8 cellular contexts compared by ENCODE assay signal in genomic region chr14:23035303-23036164, GRCh38. TPM values are rescaled to one million over a fixed set of nuclear protein-coding genes. Genes with fewer than 3 reads are reported as not detected.
A peak's percentile ranks its signal among the peaks of the same experiment; 100 is the strongest.
DNase-seq lines count a peak whose midpoint lies in the region; ATAC-seq and TF ChIP-seq lines count a peak whose summit lies in the region.

No MANE protein-coding gene starts in this region.

- peak overlapping the region; percentile 100 for H3K27ac Mint-ChIP-seq in activated naive CD4-positive, alpha-beta T cell treated with anti-CD3 and anti-CD28 coated beads, Interleukin-2, amount 50 U/mL, for 24 hours
- peak overlapping the region; percentile 97 for H3K27ac Mint-ChIP-seq in type B pancreatic cell

- peaks cover 15% of the 10 kb centered on the region for H3K36me3 Mint-ChIP-seq in activated naive CD4-positive, alpha-beta T cell treated with anti-CD3 and anti-CD28 coated beads, Interleukin-2, amount 50 U/mL, for 24 hours
- H3K36me3 Mint-ChIP-seq in type B pancreatic cell = peaks cover 16% of the 10 kb centered on the region

- DNase-seq in activated naive CD4-positive, alpha-beta T cell treated with Interleukin-2 at 50 U/mL for 16 hours = no peak
- DNase-seq in brain microvascular endothelial cell (no peak), mesenchymal stem cell (no peak), type B pancreatic cell (ENCODE audit: extremely low spot score, unreplicated experiment) (no peak), amygdala (lab: John Stamatoyannopoulos, UW) (no peak), NCI-H2107 (lab: John Stamatoyannopoulos, UW) (no peak)

- no peak for ATAC-seq in HG03097 (IDR thresholded peaks at IDR 0.05; ENCODE audit: low FRiP score, unreplicated experiment)

- H3K4me3 ChIP-seq in brain microvascular endothelial cell (ENCODE audit: low read depth, low read length) = peak overlapping the region; percentile 93
- peak overlapping the region in 1 of 2 experiments; percentile 95 for H3K4me3 ChIP-seq in mesenchymal stem cell (ENCODE audit: insufficient read depth in 1 of 2, low read depth in 1 of 2, low read length in 2 of 2)

- H2BK15ac ChIP-seq in mesenchymal stem cell (ENCODE audit: low read depth, poor library complexity, severe bottlenecking) = no peak overlapping the region

- peaks cover 3% of the 10 kb centered on the region for H3K79me1 ChIP-seq in mesenchymal stem cell (replicated peaks; ENCODE audit: low read length, poor library complexity, severe bottlenecking)

- H3K4ac ChIP-seq in mesenchymal stem cell (ENCODE audit: low read depth in 1 of 2, low read length in 2 of 2) = no peak overlapping the region

- H3K4me1 ChIP-seq in mesenchymal stem cell (ENCODE audit: control insufficient read depth, insufficient read depth, low read depth, low read length) = peaks cover 7% of the 10 kb centered on the region

- peaks cover 5% of the 10 kb centered on the region for H3K9me3 Mint-ChIP-seq in activated naive CD4-positive, alpha-beta T cell treated with anti-CD3 and anti-CD28 coated beads, Interleukin-2, amount 50 U/mL, for 24 hours
- H3K9me3 Mint-ChIP-seq in type B pancreatic cell = no peaks in the 10 kb centered on the region

- WGBS in mesenchymal stem cell = 72% methylated on average over 12 of the region's 15 CpGs

- no peak overlapping the region for H2AK5ac ChIP-seq in mesenchymal stem cell (ENCODE audit: low read length, severe bottlenecking)

- no peak overlapping the region for H4K91ac ChIP-seq in mesenchymal stem cell (ENCODE audit: low read length)

- H3K9me3 ChIP-seq in mesenchymal stem cell (ENCODE audit: control insufficient read depth, low read length) = no peaks in the 10 kb centered on the region

- in situ Hi-C loops in brain microvascular endothelial cell (cut with HindIII; ENCODE audit: low pct_ligation_motif_present, low sequenced_read_pairs) = no loop called here

- peak overlapping the region; percentile 95 for H4K8ac ChIP-seq in mesenchymal stem cell (ENCODE audit: low read length)

- H3K18ac ChIP-seq in mesenchymal stem cell (ENCODE audit: low read depth in 1 of 2, low read length in 2 of 2) = peak overlapping the region; percentile 74 to 98

- H3K23ac ChIP-seq in mesenchymal stem cell (ENCODE audit: low read length in 2 of 2) = no peak overlapping the region

- peak overlapping the region; percentile 99 for H3K27ac ChIP-seq in brain microvascular endothelial cell
- H3K27ac ChIP-seq in mesenchymal stem cell (ENCODE audit: low read length, poor library complexity, severe bottlenecking) = peak overlapping the region; percentile 98

- H2BK12ac ChIP-seq in mesenchymal stem cell (ENCODE audit: low read length in 2 of 2) = no peak overlapping the region

- H3K27me3 ChIP-seq in brain microvascular endothelial cell (replicated peaks) (no peaks in the 10 kb centered on the region), mesenchymal stem cell (ENCODE audit: control insufficient read depth in 1 of 2, insufficient read depth in 1 of 2, low read length in 2 of 2) (no peaks in the 10 kb centered on the region)

- peaks cover 28% of the 10 kb centered on the region for H3K4me1 Mint-ChIP-seq in activated naive CD4-positive, alpha-beta T cell treated with anti-CD3 and anti-CD28 coated beads, Interleukin-2, amount 50 U/mL, for 24 hours
- H3K4me1 Mint-ChIP-seq in type B pancreatic cell (ENCODE audit: unreplicated experiment) = peaks cover 18% of the 10 kb centered on the region

- H2BK5ac ChIP-seq in mesenchymal stem cell (ENCODE audit: low read depth, low read length, poor library complexity, severe bottlenecking) = no peak overlapping the region

- peak overlapping the region; percentile 92 for H3K4me3 Mint-ChIP-seq in activated naive CD4-positive, alpha-beta T cell treated with anti-CD3 and anti-CD28 coated beads, Interleukin-2, amount 50 U/mL, for 24 hours
- peak overlapping the region; percentile 92 for H3K4me3 Mint-ChIP-seq in type B pancreatic cell

- H3K9ac ChIP-seq in mesenchymal stem cell (ENCODE audit: low read length) = peak overlapping the region; percentile 99

- TF ChIP-seq CTCF in brain microvascular endothelial cell (IDR thresholded peaks at IDR 0.05; ENCODE audit: low read depth, low read length, missing control alignments) (no peak), type B pancreatic cell (conservative IDR thresholded peaks at IDR 0.05) (peak; percentile 10)

- H3K27me3 Mint-ChIP-seq in activated naive CD4-positive, alpha-beta T cell treated with anti-CD3 and anti-CD28 coated beads, Interleukin-2, amount 50 U/mL, for 24 hours = no peaks in the 10 kb centered on the region
- no peaks in the 10 kb centered on the region for H3K27me3 Mint-ChIP-seq in type B pancreatic cell

- H2BK120ac ChIP-seq in mesenchymal stem cell (ENCODE audit: low read depth, low read length) = no peak overlapping the region

- H3K36me3 ChIP-seq in brain microvascular endothelial cell (replicated peaks) (peaks cover 22% of the 10 kb centered on the region), mesenchymal stem cell (ENCODE audit: control insufficient read depth in 1 of 2, insufficient read depth in 2 of 2, low read depth in 1 of 2, low read length in 2 of 2) (peaks cover 20 to 26% of the 10 kb centered on the region in 2 experiments)

- H3K14ac ChIP-seq in mesenchymal stem cell (ENCODE audit: low read length in 2 of 2) = no peak overlapping the region

- peak overlapping the region; percentile 67 for H2AFZ ChIP-seq in mesenchymal stem cell (ENCODE audit: low read depth, low read length)

- no peak overlapping the region for H3K4me2 ChIP-seq in mesenchymal stem cell (ENCODE audit: low read length, poor library complexity, severe bottlenecking)

RNA-seq across cellular contexts. Expression of gene PSMB5, which starts 0.8 kb away (rescaled TPM):
- 155 TPM for polyA plus RNA-seq in mesenchymal stem cell (2013, experiment 1 of 2)
- 156 TPM for polyA plus RNA-seq in mesenchymal stem cell (2013, experiment 2 of 2)
- 153 and 177 TPM in 2 replicates for total RNA-seq in type B pancreatic cell (ENCODE audit: low replicate concordance)

RNA-seq across cellular contexts. Expression of gene PSMB11, which starts 6.5 kb away (rescaled TPM):
- not detected for polyA plus RNA-seq in mesenchymal stem cell (2013, experiment 1 of 2)
- polyA plus RNA-seq in mesenchymal stem cell (2013, experiment 2 of 2) = not detected
- not detected in 2 replicates for total RNA-seq in type B pancreatic cell (ENCODE audit: low replicate concordance)

RNA-seq across cellular contexts. Expression of gene CDH24, which starts 21.8 kb away (rescaled TPM):
- polyA plus RNA-seq in mesenchymal stem cell (2013, experiment 1 of 2) = 5.8 TPM
- polyA plus RNA-seq in mesenchymal stem cell (2013, experiment 2 of 2) = 5.0 TPM
- 7.9 and 20.4 TPM in 2 replicates for total RNA-seq in type B pancreatic cell (ENCODE audit: low replicate concordance)

RNA-seq across cellular contexts. Expression of gene C14orf93, which starts 25.6 kb away (rescaled TPM):
- polyA plus RNA-seq in mesenchymal stem cell (2013, experiment 1 of 2) = 4.3 TPM
- polyA plus RNA-seq in mesenchymal stem cell (2013, experiment 2 of 2) = 4.1 TPM
- 10.2 and 12.6 TPM in 2 replicates for total RNA-seq in type B pancreatic cell (ENCODE audit: low replicate concordance)

RNA-seq across cellular contexts. Expression of gene AJUBA, which starts 53.2 kb away (rescaled TPM):
- 13.8 TPM for polyA plus RNA-seq in mesenchymal stem cell (2013, experiment 1 of 2)
- 15.8 TPM for polyA plus RNA-seq in mesenchymal stem cell (2013, experiment 2 of 2)
- 42.8 and 56.1 TPM in 2 replicates for total RNA-seq in type B pancreatic cell (ENCODE audit: low replicate concordance)
